Comparison of ENCODE assay signal across 19 cellular contexts in the genomic region with DNA sequence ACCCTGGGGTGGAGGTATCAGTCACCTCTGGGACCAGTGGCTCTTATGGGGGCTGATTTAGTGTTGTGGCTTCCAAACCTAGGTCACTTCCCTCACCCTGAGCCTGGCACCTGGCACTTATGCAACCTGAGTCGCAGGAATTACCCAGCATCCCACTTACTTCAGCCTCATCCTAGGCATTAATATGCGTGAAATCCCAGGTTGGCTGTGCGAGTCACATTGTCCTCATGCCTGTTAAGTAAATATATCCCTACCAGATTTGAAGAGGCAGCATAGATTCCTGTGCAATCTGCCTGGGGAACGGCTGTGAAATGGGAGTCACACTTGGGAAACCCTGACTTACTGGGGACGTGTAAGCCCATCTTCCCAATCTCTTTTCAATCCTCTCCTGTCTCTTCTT. TPM values are rescaled to one million over a fixed set of nuclear protein-coding genes. Genes with fewer than 3 reads are reported as not detected.
DNase-seq lines count a peak whose midpoint lies in the region.
"Had no signal": no experiment of that assay in that cellular context is flagged by ENCODE, and none has a peak within 500 bp of the region (broad histone marks: within the 10 kb centered on the region; RNA-seq: fewer than 3 reads in every experiment).

No MANE protein-coding gene starts in this region.

- no peaks in the 10 kb centered on the region for H3K27me3 Mint-ChIP-seq in activated T-cell treated with anti-CD3 and anti-CD28 coated beads, Interleukin-2, amount 50 U/mL, for 24 hours
- H3K27me3 Mint-ChIP-seq: activated CD8-positive, alpha-beta memory T cell treated with anti-CD3 and anti-CD28 coated beads, Interleukin-2, amount 10 ng/mL, durations not matched to agents 7 days and 5 days; stimulated activated naive CD8-positive, alpha-beta T cell treated with anti-CD3 and anti-CD28 coated beads, Interleukin-15, Interleukin-2, amounts not matched to agents 100 ng/mL and 50 ng/mL, for 24 hours had no signal

- intact Hi-C loops in head of caudate nucleus (cut with DNase I) = no loop called here

- no peaks in the 10 kb centered on the region for H3K36me3 Mint-ChIP-seq in activated T-cell treated with anti-CD3 and anti-CD28 coated beads, Interleukin-2, amount 50 U/mL, for 24 hours (ENCODE audit: low read depth)
- H3K36me3 Mint-ChIP-seq: activated CD8-positive, alpha-beta memory T cell treated with anti-CD3 and anti-CD28 coated beads, Interleukin-2, amount 10 ng/mL, durations not matched to agents 7 days and 5 days; naive thymus-derived CD4-positive, alpha-beta T cell had no signal

- DNase-seq in DMS53 (lab: John Stamatoyannopoulos, UW) (peak; percentile 69), M059J (ENCODE audit: low read depth) (peak; percentile 22), NCI-H345 (lab: John Stamatoyannopoulos, UW) (peak; percentile 84), head of caudate nucleus (peak in 23 of 42 donors; percentile 13 to 72 (median 42)), NOMO-1 treated with DMSO at 0.1 percent for 48 hours (lab: John Stamatoyannopoulos, UW; ENCODE audit: unreplicated experiment) (no peak), cerebellar cortex (ENCODE audit: low spot score) (no peak)
- DNase-seq in activated T-cell treated with anti-CD3 and anti-CD28 coated beads, Interleukin-2, amount 50 U/mL, for 24 hours = no peak
- DNase-seq: activated CD4-positive, alpha-beta T cell treated with anti-CD3 and anti-CD28 coated beads for 48 hours; activated CD8-positive, alpha-beta memory T cell treated with anti-CD3 and anti-CD28 coated beads, Interleukin-2, amount 10 ng/mL, durations not matched to agents 7 days and 5 days; brain microvascular endothelial cell; CD8-positive, alpha-beta memory T cell; cortex of kidney; hippocampal formation; naive thymus-derived CD4-positive, alpha-beta T cell; NCI-H1694; SW 1271; transverse colon had no signal

- H3K4me3 Mint-ChIP-seq in activated T-cell treated with anti-CD3 and anti-CD28 coated beads, Interleukin-2, amount 50 U/mL, for 24 hours = no peak overlapping the region
- H3K4me3 Mint-ChIP-seq: activated CD8-positive, alpha-beta memory T cell treated with anti-CD3 and anti-CD28 coated beads, Interleukin-2, amount 10 ng/mL, durations not matched to agents 7 days and 5 days; CD8-positive, alpha-beta memory T cell; GM23338; naive thymus-derived CD4-positive, alpha-beta T cell; stimulated activated naive CD8-positive, alpha-beta T cell treated with anti-CD3 and anti-CD28 coated beads, Interleukin-15, Interleukin-2, amounts not matched to agents 100 ng/mL and 50 ng/mL, for 24 hours had no signal

- H3K4me1 Mint-ChIP-seq in activated T-cell treated with anti-CD3 and anti-CD28 coated beads, Interleukin-2, amount 50 U/mL, for 24 hours (ENCODE audit: low read depth) = peaks cover 4% of the 10 kb centered on the region

- H3K27ac Mint-ChIP-seq in activated T-cell treated with anti-CD3 and anti-CD28 coated beads, Interleukin-2, amount 50 U/mL, for 24 hours = no peak overlapping the region
- H3K27ac Mint-ChIP-seq: activated CD8-positive, alpha-beta memory T cell treated with anti-CD3 and anti-CD28 coated beads, Interleukin-2, amount 10 ng/mL, durations not matched to agents 7 days and 5 days; GM23338; stimulated activated naive CD8-positive, alpha-beta T cell treated with anti-CD3 and anti-CD28 coated beads, Interleukin-15, Interleukin-2, amounts not matched to agents 100 ng/mL and 50 ng/mL, for 24 hours had no signal

- no peaks in the 10 kb centered on the region for H3K9me3 Mint-ChIP-seq in activated T-cell treated with anti-CD3 and anti-CD28 coated beads, Interleukin-2, amount 50 U/mL, for 24 hours
- H3K9me3 Mint-ChIP-seq: CD8-positive, alpha-beta memory T cell; GM23338; naive thymus-derived CD4-positive, alpha-beta T cell; stimulated activated naive CD8-positive, alpha-beta T cell treated with anti-CD3 and anti-CD28 coated beads, Interleukin-15, Interleukin-2, amounts not matched to agents 100 ng/mL and 50 ng/mL, for 24 hours had no signal

RNA-seq across cellular contexts. Expression of a gene that starts 42.7 kb away (rescaled TPM):
- 1.6 and 3.2 TPM in 2 replicates for total RNA-seq in M059J (2014; rRNA removed; shearing (Covaris generic))

Comparison
In these comparisons a context has a peak if more than half of its experiments do, and no peak if none do; other contexts are left out.
1. DNase-seq: peak in DMS53 (single experiment), M059J (single experiment), NCI-H345 (single experiment) and head of caudate nucleus (23 of 42); none in activated T-cell treated with anti-CD3 and anti-CD28 coated beads, Interleukin-2, amount 50 U/mL, for 24 hours (single experiment), NOMO-1 treated with DMSO at 0.1 percent for 48 hours (single experiment) and cerebellar cortex (single experiment).